ENCODE assay signal across 8 cellular contexts in the genomic region with DNA sequence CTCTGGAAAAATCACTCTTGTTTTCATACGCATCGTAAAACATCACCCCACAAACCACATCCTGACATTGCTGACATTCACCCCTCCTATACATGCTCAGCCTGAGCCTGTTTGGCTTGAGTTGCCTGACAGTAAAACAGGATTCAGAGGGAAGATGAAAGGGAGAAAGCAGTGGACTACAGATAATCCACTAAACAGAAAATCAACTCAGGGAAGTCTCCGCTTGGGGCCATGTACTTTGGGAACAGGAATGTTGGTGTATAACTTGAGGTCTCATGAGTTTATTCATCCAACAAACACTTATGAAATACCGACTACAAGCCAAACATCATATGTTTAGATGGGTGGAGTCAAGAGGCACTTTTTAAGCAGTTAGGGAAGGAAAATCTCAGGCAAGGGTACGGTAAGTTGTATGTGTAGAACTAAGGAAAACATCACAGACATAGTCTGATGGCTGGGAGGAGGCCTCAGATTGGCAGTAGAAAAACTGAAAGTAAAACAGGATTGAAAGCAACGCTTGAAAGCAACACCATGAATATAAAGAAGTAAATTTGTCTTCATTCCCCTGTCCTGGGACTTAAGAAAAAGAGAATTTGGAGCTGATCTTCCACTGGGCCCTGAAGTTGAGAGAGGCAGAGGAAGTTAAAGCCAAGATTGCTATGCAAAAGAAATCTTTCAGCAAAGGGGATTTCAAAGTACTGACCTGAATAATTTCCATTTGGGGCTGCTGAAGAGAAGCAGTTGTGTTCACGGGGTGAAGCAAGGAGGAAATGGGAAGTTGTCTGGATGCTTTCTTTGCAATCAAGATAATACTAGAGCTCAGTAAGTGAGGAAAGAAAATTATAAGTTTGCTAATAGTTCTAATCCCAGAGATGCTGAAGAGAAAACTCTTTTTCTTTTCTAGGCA.
A peak's percentile ranks its signal among the peaks of the same experiment; 100 is the strongest.
DNase-seq lines count a peak whose midpoint lies in the region; ATAC-seq and TF ChIP-seq lines count a peak whose summit lies in the region.

No MANE protein-coding gene starts in this region.

- ATAC-seq in GM18505 (IDR thresholded peaks at IDR 0.05; ENCODE audit: unreplicated experiment): peak; percentile 93
- ATAC-seq in HG02763 (IDR thresholded peaks at IDR 0.05; ENCODE audit: unreplicated experiment): peak; percentile 92

- H3K27ac Mint-ChIP-seq in activated naive CD4-positive, alpha-beta T cell treated with anti-CD3 and anti-CD28 coated beads, Interleukin-2, amount 50 U/mL, for 24 hours: peak overlapping the region; percentile 99
- peak overlapping the region; percentile 98 for H3K27ac Mint-ChIP-seq in stimulated activated naive CD8-positive, alpha-beta T cell treated with anti-CD3 and anti-CD28 coated beads, Interleukin-15, Interleukin-2, amounts not matched to agents 100 ng/mL and 50 ng/mL, for 24 hours

- H3K9me3 Mint-ChIP-seq in activated naive CD4-positive, alpha-beta T cell treated with anti-CD3 and anti-CD28 coated beads, Interleukin-2, amount 50 U/mL, for 24 hours: no peaks in the 10 kb centered on the region
- no peaks in the 10 kb centered on the region for H3K9me3 Mint-ChIP-seq in stimulated activated naive CD8-positive, alpha-beta T cell treated with anti-CD3 and anti-CD28 coated beads, Interleukin-15, Interleukin-2, amounts not matched to agents 100 ng/mL and 50 ng/mL, for 24 hours

- peaks cover 79% of the 10 kb centered on the region for H3K4me1 Mint-ChIP-seq in activated naive CD4-positive, alpha-beta T cell treated with anti-CD3 and anti-CD28 coated beads, Interleukin-2, amount 50 U/mL, for 24 hours
- peaks cover 76% of the 10 kb centered on the region for H3K4me1 Mint-ChIP-seq in stimulated activated naive CD8-positive, alpha-beta T cell treated with anti-CD3 and anti-CD28 coated beads, Interleukin-15, Interleukin-2, amounts not matched to agents 100 ng/mL and 50 ng/mL, for 24 hours (ENCODE audit: low read depth)

- H3K27me3 ChIP-seq in layer of hippocampus (ENCODE audit: control insufficient read depth, insufficient read depth, low read length): no peaks in the 10 kb centered on the region

- no peaks in the 10 kb centered on the region for H3K36me3 Mint-ChIP-seq in activated naive CD4-positive, alpha-beta T cell treated with anti-CD3 and anti-CD28 coated beads, Interleukin-2, amount 50 U/mL, for 24 hours
- H3K36me3 Mint-ChIP-seq in stimulated activated naive CD8-positive, alpha-beta T cell treated with anti-CD3 and anti-CD28 coated beads, Interleukin-15, Interleukin-2, amounts not matched to agents 100 ng/mL and 50 ng/mL, for 24 hours (ENCODE audit: low read depth): no peaks in the 10 kb centered on the region

- no peaks in the 10 kb centered on the region for H3K27me3 Mint-ChIP-seq in activated naive CD4-positive, alpha-beta T cell treated with anti-CD3 and anti-CD28 coated beads, Interleukin-2, amount 50 U/mL, for 24 hours
- no peaks in the 10 kb centered on the region for H3K27me3 Mint-ChIP-seq in stimulated activated naive CD8-positive, alpha-beta T cell treated with anti-CD3 and anti-CD28 coated beads, Interleukin-15, Interleukin-2, amounts not matched to agents 100 ng/mL and 50 ng/mL, for 24 hours

- H3K27ac ChIP-seq in layer of hippocampus (ENCODE audit: low read depth, low read length): peak overlapping the region; percentile 22

- H3K4me3 Mint-ChIP-seq in activated naive CD4-positive, alpha-beta T cell treated with anti-CD3 and anti-CD28 coated beads, Interleukin-2, amount 50 U/mL, for 24 hours: peak overlapping the region; percentile 84
- peak overlapping the region; percentile 86 for H3K4me3 Mint-ChIP-seq in stimulated activated naive CD8-positive, alpha-beta T cell treated with anti-CD3 and anti-CD28 coated beads, Interleukin-15, Interleukin-2, amounts not matched to agents 100 ng/mL and 50 ng/mL, for 24 hours

- TF ChIP-seq POLR2A in GM18505 (IDR thresholded peaks at IDR 0.05; ENCODE audit: borderline replicate concordance, extremely low read depth, insufficient read depth, insufficient read length): peak; percentile 14

- DNase-seq in OCI-M1 (lab: John Stamatoyannopoulos, UW): peak; percentile 84
- DNase-seq in NCI-H524 (lab: John Stamatoyannopoulos, UW): no peak
- DNase-seq in cortex of kidney (lab: John Stamatoyannopoulos, UW): no peak
